In genomic region chr2:8119782-8120551, GRCh38 we compare ENCODE assay signal across 1 cellular context.
TF ChIP-seq lines count a peak whose summit lies in the region.

No MANE protein-coding gene starts in this region.

TF ChIP-seq in HepG2, 621 proteins besides CTCF, POLR2A, EP300 and RAD21 (continued from another document and continues in another):
- TF ChIP-seq ZNF543 (CRISPR knock-in tag; IDR thresholded peaks at IDR 0.05), result peak; percentile 70; the same call in 1 of the 2 replicates
- TF ChIP-seq ZSCAN12 (CRISPR knock-in tag; IDR thresholded peaks at IDR 0.05), result 0 out of 2 replicates have a peak, but pooled peaks have one; percentile 43
- no peak for TF ChIP-seq ZNF678 (CRISPR knock-in tag; IDR thresholded peaks at IDR 0.05)
- TF ChIP-seq TSC22D2 (CRISPR knock-in tag; IDR thresholded peaks at IDR 0.05; ENCODE audit: borderline replicate concordance), result no peak
- peak; percentile 83; the same call in 1 of the 2 replicates for TF ChIP-seq ZHX1 (CRISPR knock-in tag; IDR thresholded peaks at IDR 0.05; ENCODE audit: low read depth)
- TF ChIP-seq ZNF501 (CRISPR knock-in tag; IDR thresholded peaks at IDR 0.05), result peak; percentile 26; the same call in 1 of the 2 replicates
- peak; percentile 40; the same call in 1 of the 2 replicates for TF ChIP-seq ZNF644 (CRISPR knock-in tag; IDR thresholded peaks at IDR 0.05; ENCODE audit: low read depth)
- TF ChIP-seq HMGA1 (CRISPR knock-in tag; conservative IDR thresholded peaks at IDR 0.05), result no peak
- TF ChIP-seq ETV6 (CRISPR knock-in tag; conservative IDR thresholded peaks at IDR 0.05), result 0 out of 2 replicates have a peak, but pooled peaks have one; percentile 57
- TF ChIP-seq CCDC6 (CRISPR knock-in tag; IDR thresholded peaks at IDR 0.05), result 0 out of 2 replicates have a peak, but pooled peaks have one; percentile 20
- TF ChIP-seq ZNF781 (CRISPR knock-in tag; IDR thresholded peaks at IDR 0.05; ENCODE audit: borderline replicate concordance, not compliant biosample characterization), result peak; percentile 32
- peak; percentile 97 for TF ChIP-seq ARID5B (CRISPR knock-in tag; IDR thresholded peaks at IDR 0.05)
- 0 out of 2 replicates have a peak, but pooled peaks have one; percentile 51 for TF ChIP-seq RCOR2 (CRISPR knock-in tag; IDR thresholded peaks at IDR 0.05)
- TF ChIP-seq ZSCAN5A (CRISPR knock-in tag; IDR thresholded peaks at IDR 0.05; ENCODE audit: borderline replicate concordance), result peak; percentile 80; the same call in 1 of the 2 replicates
- peak; percentile 84 for TF ChIP-seq ZSCAN31 (CRISPR knock-in tag; IDR thresholded peaks at IDR 0.05; ENCODE audit: low read depth)
- TF ChIP-seq RBFOX2 (IDR thresholded peaks at IDR 0.05; ENCODE audit: low read depth, low read length), result peak; percentile 64
- TF ChIP-seq ZBTB38 (CRISPR knock-in tag; IDR thresholded peaks at IDR 0.05), result no peak
- peak; percentile 49; the same call in 1 of the 2 replicates for TF ChIP-seq ZBTB33 (CRISPR knock-in tag; IDR thresholded peaks at IDR 0.05)
- TF ChIP-seq ARID4A (CRISPR knock-in tag; IDR thresholded peaks at IDR 0.05; ENCODE audit: borderline replicate concordance), result peak; percentile 45; the same call in 1 of the 2 replicates
- peak; percentile 23; the same call in 1 of the 2 replicates for TF ChIP-seq ZNF3 (CRISPR knock-in tag; IDR thresholded peaks at IDR 0.05)
- TF ChIP-seq KIAA2018 (CRISPR knock-in tag; IDR thresholded peaks at IDR 0.05; ENCODE audit: borderline replicate concordance), result no peak
- no peak for TF ChIP-seq PTBP1 (IDR thresholded peaks at IDR 0.05; ENCODE audit: low read depth, low read length, poor library complexity, severe bottlenecking)
- peak; percentile 94; the same call in 1 of the 2 replicates for TF ChIP-seq ERF (CRISPR knock-in tag; IDR thresholded peaks at IDR 0.05)
- no peak for TF ChIP-seq CHCHD3 (CRISPR knock-in tag; IDR thresholded peaks at IDR 0.05)
- no peak; the same call in 1 of the 2 replicates for TF ChIP-seq BRCA1 (CRISPR knock-in tag; IDR thresholded peaks at IDR 0.05)
- TF ChIP-seq ATF2 (CRISPR knock-in tag; IDR thresholded peaks at IDR 0.05), result peak; percentile 71; the same call in 1 of the 2 replicates
- TF ChIP-seq SIN3A (IDR thresholded peaks at IDR 0.05; ENCODE audit: borderline replicate concordance, low read depth, low read length), result no peak
- TF ChIP-seq ZNF761 (CRISPR knock-in tag; conservative IDR thresholded peaks at IDR 0.05), result peak; percentile 44; the same call in 1 of the 2 replicates
- TF ChIP-seq ZFY (CRISPR knock-in tag; IDR thresholded peaks at IDR 0.05), result peak; percentile 31; the same call in 1 of the 2 replicates
- TF ChIP-seq ZNF598 (CRISPR knock-in tag; IDR thresholded peaks at IDR 0.05; ENCODE audit: borderline replicate concordance), result no peak
- TF ChIP-seq DMAP1 (CRISPR knock-in tag; IDR thresholded peaks at IDR 0.05), result peak; percentile 19; the same call in 1 of the 2 replicates
